Comparison of ENCODE assay signal across 12 cellular contexts in genomic region chr1:85544689-85545203, GRCh38. TPM values are rescaled to one million over a fixed set of nuclear protein-coding genes. Genes with fewer than 3 reads are reported as not detected.
DNase-seq lines count a peak whose midpoint lies in the region; ATAC-seq, FAIRE-seq and TF ChIP-seq lines count a peak whose summit lies in the region.
"Had no signal": no experiment of that assay in that cellular context is flagged by ENCODE, and none has a peak within 500 bp of the region (broad histone marks: within the 10 kb centered on the region; RNA-seq: fewer than 3 reads in every experiment).

No MANE protein-coding gene starts in this region.

- no peak overlapping the region for H3K4me3 ChIP-seq in fibroblast of villous mesenchyme (ENCODE audit: low read depth, low read length)
- no peak overlapping the region for H3K4me3 ChIP-seq in pancreas

- peak overlapping the region in 2 of 4 donors; percentile 4 to 19 for H3K27ac ChIP-seq in pancreas

- H3K36me3 ChIP-seq in pancreas = no peaks in the 10 kb centered on the region

- ATAC-seq in pancreas = peak; percentile 79 to 96 (median 92)
- ATAC-seq in HG03469 (IDR thresholded peaks at IDR 0.05; ENCODE audit: unreplicated experiment) = no peak

- peak; percentile 88 for DNase-seq in Daoy (ENCODE audit: low read depth)
- peak; percentile 78 for DNase-seq in RPMI7951 (ENCODE audit: low read depth)
- DNase-seq in fibroblast of villous mesenchyme (ENCODE audit: low read depth) = peak; percentile 23
- DNase-seq in pancreas = peak in 3 of 6 donors; percentile 37 to 57 (median 43)
- no peak for DNase-seq in activated CD4-positive, CD25-positive, alpha-beta regulatory T cell (lab: John Stamatoyannopoulos, UW)
- no peak for DNase-seq in Kasumi-1 (lab: John Stamatoyannopoulos, UW)
- no peak for DNase-seq in COR-L47 (lab: John Stamatoyannopoulos, UW)
- DNase-seq: H7; left cardiac atrium; stimulated activated CD4-positive, alpha-beta T cell treated with anti-CD3 and anti-CD28 coated beads, Interleukin-1b, Interleukin-23, amount 100 ng/mL, for 48 hours; T1000 had no signal

- TF ChIP-seq CTCF in fibroblast of villous mesenchyme (IDR thresholded peaks at IDR 0.05; ENCODE audit: insufficient read depth, low read depth, low read length) (no peak), pancreas (IDR thresholded peaks at IDR 0.05) (no peak)

- no peaks in the 10 kb centered on the region for H3K27me3 ChIP-seq in pancreas

- intact Hi-C loops in pancreas (cut with DNase I) = no loop called here

- H3K4me1 ChIP-seq in pancreas = peaks cover 3 to 13% (median 8%) of the 10 kb centered on the region in 3 donors

- 15 to 16% methylated on average over 4 of the region's 4 CpGs for WGBS in pancreas, 2 donors

- no peak for FAIRE-seq in pancreas (lab: Jason Lieb, UNC)

- no peaks in the 10 kb centered on the region for H3K9me3 ChIP-seq in pancreas

RNA-seq across cellular contexts. Expression of gene CCN1, which starts 35.8 kb away (rescaled TPM):
- total RNA-seq in Daoy (2014; rRNA removed; shearing (Covaris generic)) = 33.7 and 40.9 TPM in 2 replicates
- 16.9 and 21.0 TPM in 2 replicates for total RNA-seq in RPMI7951 (2014; rRNA removed; shearing (Covaris generic))
- 149 and 163 TPM in 2 replicates for total RNA-seq in fibroblast of villous mesenchyme
- 10 to 100 TPM; 11.5 to 37.7 (median 19.1) TPM for total RNA-seq in pancreas
- 10 to 100 TPM; 17.0 to 54.6 TPM for polyA plus RNA-seq in pancreas

Comparison
In these comparisons a context has a peak if more than half of its experiments do, and no peak if none do; other contexts are left out.
1. DNase-seq: peak in Daoy (single experiment), RPMI7951 (single experiment) and fibroblast of villous mesenchyme (single experiment); none in activated CD4-positive, CD25-positive, alpha-beta regulatory T cell (0 of 4), Kasumi-1 (0 of 2) and COR-L47 (single experiment).